In genomic region chr16:49483651-49484451, GRCh38 we compare ENCODE assay signal across 10 cellular contexts.
DNase-seq lines count a peak whose midpoint lies in the region; ATAC-seq and TF ChIP-seq lines count a peak whose summit lies in the region.
"Had no signal": no experiment of that assay in that cellular context is flagged by ENCODE, and none has a peak within 500 bp of the region (broad histone marks: within the 10 kb centered on the region; RNA-seq: fewer than 3 reads in every experiment).

No MANE protein-coding gene starts in this region.

- H3K9me3 Mint-ChIP-seq in GM23338 (no peaks in the 10 kb centered on the region), WTC11 (0 out of 2 replicates have a peak, but pooled peaks cover 4% of the 10 kb centered on the region)

- H3K4me3 Mint-ChIP-seq in GM23338 (peak overlapping the region; percentile 59; the same call in 2 of the 3 replicates), WTC11 (peak overlapping the region; percentile 61)

- H3K4me1 Mint-ChIP-seq in GM23338: no peaks in the 10 kb centered on the region; the same call in 1 of the 3 replicates
- peaks cover 3% of the 10 kb centered on the region; the same call in 1 of the 2 replicates for H3K4me1 Mint-ChIP-seq in WTC11

- H3K36me3 ChIP-seq in GM23338 (ENCODE audit: insufficient read depth) (no peaks in the 10 kb centered on the region), spleen (no peaks in the 10 kb centered on the region)

- H3K36me3 Mint-ChIP-seq in GM23338 (ENCODE audit: low read depth) (no peaks in the 10 kb centered on the region), WTC11 (no peaks in the 10 kb centered on the region)

- peak; percentile 13 for ATAC-seq in GM23338
- ATAC-seq in WTC11: no peak
- peak; percentile 3 for ATAC-seq in left lobe of liver
- no peak for ATAC-seq in GM18502 (IDR thresholded peaks at IDR 0.05; ENCODE audit: poor library complexity, unreplicated experiment)
- ATAC-seq in HG03095 (IDR thresholded peaks at IDR 0.05; ENCODE audit: unreplicated experiment): no peak

- H3K4me3 ChIP-seq in GM23338 (peak overlapping the region; percentile 47), spleen (peak overlapping the region in 2 of 8 donors; percentile 23 to 47)

- TF ChIP-seq CTCF in GM23338 (conservative IDR thresholded peaks at IDR 0.05; ENCODE audit: low read depth in 2 of 2) (no peak), WTC11 (IDR thresholded peaks at IDR 0.05) (no peak), spleen (IDR thresholded peaks at IDR 0.05 in 8 of 11, conservative IDR thresholded peaks at IDR 0.05 in 3 of 11) (no peak)

- 0 out of 2 replicates have a peak, but pooled peaks cover 3% of the 10 kb centered on the region for H3F3A ChIP-seq in GM23338 (replicated peaks; ENCODE audit: low read depth)

- H4K20me1 ChIP-seq in GM23338 (replicated peaks; ENCODE audit: insufficient read depth): no peaks in the 10 kb centered on the region

- 48 to 61% (median 50%) methylated on average over 18 to 22 of the region's 22 CpGs for WGBS in spleen, 5 donors

- H3K27ac ChIP-seq in GM23338 (ENCODE audit: low read depth) (no peak overlapping the region), spleen (no peak overlapping the region)

- POLR2A ChIA-PET in WTC11 (lab: Charles Lee): interaction anchor here (0.6 kb wide), 1 partner anchor 7 kb away, joined by 5 read pairs; no protein-coding TSS in a partner anchor

- peak; percentile 19 for DNase-seq in GM23338 (ENCODE audit: low spot score)
- no peak for DNase-seq in WTC11 (ENCODE audit: low spot score)
- no peak for DNase-seq in left lobe of liver (ENCODE audit: low spot score)
- DNase-seq in spleen: peak; percentile 63
- no peak for DNase-seq in stimulated activated CD4-positive, alpha-beta T cell treated with anti-CD3 and anti-CD28 coated beads, Interleukin-1b, Interleukin-23, amount 100 ng/mL, for 48 hours
- DNase-seq: NCI-H2081 treated with DMSO at 0.1 percent for 48 hours; stimulated activated naive CD8-positive, alpha-beta T cell treated with anti-CD3 and anti-CD28 coated beads, Interleukin-15, amount 100 ng/mL, for 72 hours; SW 1271 had no signal

- H3K27me3 ChIP-seq in GM23338 (ENCODE audit: insufficient read depth) (no peaks in the 10 kb centered on the region), spleen (replicated peaks in 1 of 7) (peaks cover 0 to 16% (median 0%) of the 10 kb centered on the region in 7 donors)

- no peaks in the 10 kb centered on the region for H3K9me2 ChIP-seq in GM23338 (ENCODE audit: insufficient read depth)

- no peaks in the 10 kb centered on the region for H3K79me2 ChIP-seq in GM23338 (replicated peaks; ENCODE audit: insufficient read depth)

- H3K4me2 ChIP-seq in GM23338: peak overlapping the region; percentile 88

- CTCF ChIA-PET in WTC11 (lab: Charles Lee): interaction anchor here (0.6 to 1.4 kb wide), 5 partner anchors 18 to 109 kb away, joined by 3 to 5 read pairs (median 3); no protein-coding TSS in a partner anchor

- H3K9me3 ChIP-seq in spleen: no peaks in the 10 kb centered on the region

- intact Hi-C loops in spleen (cut with DNase I; ENCODE audit: low total_unique reads): no loop called here

- H2AFZ ChIP-seq in GM23338: peak overlapping the region; percentile 91

- H3K27ac Mint-ChIP-seq in GM23338: no peak overlapping the region
- no peak overlapping the region for H3K27ac Mint-ChIP-seq in WTC11
- H3K27ac Mint-ChIP-seq: stimulated activated naive CD8-positive, alpha-beta T cell treated with anti-CD3 and anti-CD28 coated beads, Interleukin-15, amount 100 ng/mL, for 72 hours had no signal

- no peak for TF ChIP-seq POLR2A in spleen (IDR thresholded peaks at IDR 0.05)

- H3K4me1 ChIP-seq in GM23338 (ENCODE audit: insufficient read depth) (peaks cover 5% of the 10 kb centered on the region; the same call in 1 of the 2 replicates), spleen (peaks cover 4 to 13% (median 9%) of the 10 kb centered on the region in 6 donors)

- H3K27me3 Mint-ChIP-seq in GM23338 (ENCODE audit: insufficient read depth, low read depth, poor library complexity): no peaks in the 10 kb centered on the region
- H3K27me3 Mint-ChIP-seq in WTC11 (ENCODE audit: low read depth): peaks cover 11% of the 10 kb centered on the region

TF ChIP-seq in GM23338, 12 proteins besides CTCF, POLR2A, EP300 and RAD21 (continues in another document):
- TF ChIP-seq EZH2phosphoT487 (IDR thresholded peaks at IDR 0.05; ENCODE audit: unreplicated experiment): no peak
- no peak for TF ChIP-seq NANOG (IDR thresholded peaks at IDR 0.05; ENCODE audit: borderline replicate concordance)
- no peak for TF ChIP-seq STAT1 (IDR thresholded peaks at IDR 0.05; ENCODE audit: unreplicated experiment)
- TF ChIP-seq, protein P1, sequence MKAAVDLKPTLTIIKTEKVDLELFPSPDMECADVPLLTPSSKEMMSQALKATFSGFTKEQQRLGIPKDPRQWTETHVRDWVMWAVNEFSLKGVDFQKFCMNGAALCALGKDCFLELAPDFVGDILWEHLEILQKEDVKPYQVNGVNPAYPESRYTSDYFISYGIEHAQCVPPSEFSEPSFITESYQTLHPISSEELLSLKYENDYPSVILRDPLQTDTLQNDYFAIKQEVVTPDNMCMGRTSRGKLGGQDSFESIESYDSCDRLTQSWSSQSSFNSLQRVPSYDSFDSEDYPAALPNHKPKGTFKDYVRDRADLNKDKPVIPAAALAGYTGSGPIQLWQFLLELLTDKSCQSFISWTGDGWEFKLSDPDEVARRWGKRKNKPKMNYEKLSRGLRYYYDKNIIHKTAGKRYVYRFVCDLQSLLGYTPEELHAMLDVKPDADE (IDR thresholded peaks at IDR 0.05): no peak

TF ChIP-seq in WTC11, 78 proteins besides CTCF, POLR2A, EP300 and RAD21 (continues in another document):
- TF ChIP-seq, protein P2, sequence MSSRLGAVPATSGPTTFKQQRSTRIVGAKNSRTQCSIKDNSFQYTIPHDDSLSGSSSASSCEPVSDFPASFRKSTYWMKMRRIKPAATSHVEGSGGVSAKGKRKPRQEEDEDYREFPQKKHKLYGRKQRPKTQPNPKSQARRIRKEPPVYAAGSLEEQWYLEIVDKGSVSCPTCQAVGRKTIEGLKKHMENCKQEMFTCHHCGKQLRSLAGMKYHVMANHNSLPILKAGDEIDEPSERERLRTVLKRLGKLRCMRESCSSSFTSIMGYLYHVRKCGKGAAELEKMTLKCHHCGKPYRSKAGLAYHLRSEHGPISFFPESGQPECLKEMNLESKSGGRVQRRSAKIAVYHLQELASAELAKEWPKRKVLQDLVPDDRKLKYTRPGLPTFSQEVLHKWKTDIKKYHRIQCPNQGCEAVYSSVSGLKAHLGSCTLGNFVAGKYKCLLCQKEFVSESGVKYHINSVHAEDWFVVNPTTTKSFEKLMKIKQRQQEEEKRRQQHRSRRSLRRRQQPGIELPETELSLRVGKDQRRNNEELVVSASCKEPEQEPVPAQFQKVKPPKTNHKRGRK (CRISPR knock-in tag; IDR thresholded peaks at IDR 0.05; ENCODE audit: borderline replicate concordance): no peak
- TF ChIP-seq MYBL2 (CRISPR knock-in tag; IDR thresholded peaks at IDR 0.05) (no peak), USF2 (CRISPR knock-in tag; IDR thresholded peaks at IDR 0.05) (no peak), GABPB1 (CRISPR knock-in tag; IDR thresholded peaks at IDR 0.05) (no peak), CBFB (CRISPR knock-in tag; IDR thresholded peaks at IDR 0.05; ENCODE audit: low read depth) (no peak), GTF2I (CRISPR knock-in tag; conservative IDR thresholded peaks at IDR 0.05) (no peak), GRHL2 (CRISPR knock-in tag; IDR thresholded peaks at IDR 0.05; ENCODE audit: insufficient replicate concordance, severe bottlenecking) (no peak), CDX4 (CRISPR knock-in tag; IDR thresholded peaks at IDR 0.05; ENCODE audit: borderline replicate concordance) (no peak), E2F4 (CRISPR knock-in tag; IDR thresholded peaks at IDR 0.05; ENCODE audit: borderline replicate concordance, low read depth) (no peak), TCF7 (CRISPR knock-in tag; IDR thresholded peaks at IDR 0.05; ENCODE audit: low read depth) (no peak), ZNF219 (CRISPR knock-in tag; IDR thresholded peaks at IDR 0.05; ENCODE audit: borderline replicate concordance) (no peak)
- TF ChIP-seq, protein P3, sequence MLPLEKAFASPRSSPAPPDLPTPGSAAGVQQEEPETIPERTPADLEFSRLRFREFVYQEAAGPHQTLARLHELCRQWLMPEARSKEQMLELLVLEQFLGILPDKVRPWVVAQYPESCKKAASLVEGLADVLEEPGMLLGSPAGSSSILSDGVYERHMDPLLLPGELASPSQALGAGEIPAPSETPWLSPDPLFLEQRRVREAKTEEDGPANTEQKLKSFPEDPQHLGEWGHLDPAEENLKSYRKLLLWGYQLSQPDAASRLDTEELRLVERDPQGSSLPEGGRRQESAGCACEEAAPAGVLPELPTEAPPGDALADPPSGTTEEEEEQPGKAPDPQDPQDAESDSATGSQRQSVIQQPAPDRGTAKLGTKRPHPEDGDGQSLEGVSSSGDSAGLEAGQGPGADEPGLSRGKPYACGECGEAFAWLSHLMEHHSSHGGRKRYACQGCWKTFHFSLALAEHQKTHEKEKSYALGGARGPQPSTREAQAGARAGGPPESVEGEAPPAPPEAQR (CRISPR knock-in tag; IDR thresholded peaks at IDR 0.05): no peak

Comparison
In these comparisons a context has a peak if more than half of its experiments do, and no peak if none do; other contexts are left out.
1. ATAC-seq: peak in GM23338 (single experiment) and left lobe of liver (single experiment); none in WTC11 (single experiment), GM18502 (single experiment) and HG03095 (single experiment).
2. DNase-seq: peak in GM23338 (single experiment) and spleen (single experiment); none in WTC11 (single experiment), left lobe of liver (single experiment) and stimulated activated CD4-positive, alpha-beta T cell treated with anti-CD3 and anti-CD28 coated beads, Interleukin-1b, Interleukin-23, amount 100 ng/mL, for 48 hours (single experiment).